Comparison of ENCODE assay signal across 25 cellular contexts in the genomic region with DNA sequence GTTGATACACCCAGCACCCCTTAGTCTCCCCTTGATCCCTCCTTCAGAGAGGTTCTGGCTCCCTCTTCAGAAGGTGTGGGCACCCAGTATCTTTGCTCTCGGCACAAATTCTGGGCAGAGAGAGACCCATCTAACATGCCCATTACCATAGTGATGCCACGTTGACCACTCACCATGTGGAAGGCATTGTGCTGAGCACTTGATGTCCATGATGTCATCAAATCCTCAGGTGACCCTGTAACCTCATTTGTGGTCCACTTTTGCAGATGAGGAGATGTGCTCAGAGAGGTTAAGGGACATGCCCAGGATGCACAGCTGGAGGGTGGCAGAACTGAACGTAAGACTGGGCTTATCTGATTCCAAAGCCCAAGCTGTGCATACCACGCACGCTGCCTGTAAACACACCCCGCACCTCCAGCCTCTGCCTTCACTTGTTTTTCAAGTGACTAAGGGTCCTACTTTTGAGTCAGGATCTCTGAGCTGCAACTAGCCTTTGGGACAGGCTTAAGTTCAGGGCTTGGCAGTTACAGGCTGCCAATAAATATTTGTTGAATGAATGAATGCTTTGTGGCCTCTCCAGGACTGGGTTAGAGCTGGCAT. TPM values are rescaled to one million over a fixed set of nuclear protein-coding genes. Genes with fewer than 3 reads are reported as not detected.
DNase-seq lines count a peak whose midpoint lies in the region; ATAC-seq, FAIRE-seq and TF ChIP-seq lines count a peak whose summit lies in the region.
"Had no signal": no experiment of that assay in that cellular context is flagged by ENCODE, and none has a peak within 500 bp of the region (broad histone marks: within the 10 kb centered on the region; RNA-seq: fewer than 3 reads in every experiment).

No MANE protein-coding gene starts in this region.

- H3K27me3 ChIP-seq in astrocyte (ENCODE audit: insufficient read depth, low read length) (no peaks in the 10 kb centered on the region), keratinocyte (ENCODE audit: control insufficient read depth, extremely low read depth, insufficient read depth, low read length) (no peaks in the 10 kb centered on the region)
- H3K27me3 ChIP-seq: hepatocyte, pancreas had no signal

- H3K9me3 Mint-ChIP-seq in astrocyte (ENCODE audit: unreplicated experiment) (peaks cover 7% of the 10 kb centered on the region), nephron progenitor cell (peaks cover 19% of the 10 kb centered on the region)
- H3K9me3 Mint-ChIP-seq: effector memory CD8-positive, alpha-beta T cell; stimulated activated naive CD8-positive, alpha-beta T cell treated with anti-CD3 and anti-CD28 coated beads, Interleukin-15, Interleukin-2, amounts not matched to agents 100 ng/mL and 50 ng/mL, for 24 hours had no signal

- no peaks in the 10 kb centered on the region for H3K4me1 Mint-ChIP-seq in astrocyte (ENCODE audit: low read depth, unreplicated experiment)
- H3K4me1 Mint-ChIP-seq in nephron progenitor cell, result no peaks in the 10 kb centered on the region

- H3K4me3 ChIP-seq in astrocyte (ENCODE audit: insufficient read depth, low read depth, low read length) (no peak overlapping the region), keratinocyte (ENCODE audit: control insufficient read depth in 2 of 3, extremely low read depth in 1 of 3, insufficient read depth in 2 of 3, low read depth in 1 of 3, low read length in 3 of 3) (no peak overlapping the region)
- H3K4me3 ChIP-seq: A549, GM12878, HAP-1, hepatocyte, pancreas had no signal

- H3K36me3 ChIP-seq in astrocyte (ENCODE audit: insufficient read depth, low read length) (no peaks in the 10 kb centered on the region), keratinocyte (ENCODE audit: control insufficient read depth in 2 of 2, extremely low read depth in 1 of 2, insufficient read depth in 2 of 2, low read length in 2 of 2) (no peaks in the 10 kb centered on the region)
- H3K36me3 ChIP-seq: HAP-1, pancreas had no signal

- H3K9me1 ChIP-seq in keratinocyte (ENCODE audit: control insufficient read depth, extremely low read depth, insufficient read depth, low read length), result no peaks in the 10 kb centered on the region

- no peaks in the 10 kb centered on the region for H3K4me1 ChIP-seq in astrocyte (ENCODE audit: insufficient read depth, low read length)
- peaks cover 24% of the 10 kb centered on the region for H3K4me1 ChIP-seq in keratinocyte (ENCODE audit: control insufficient read depth, extremely low read depth, insufficient read depth, low read length)
- H3K4me1 ChIP-seq: A549, HAP-1, pancreas had no signal

- ATAC-seq in HG02884 (IDR thresholded peaks at IDR 0.05; ENCODE audit: unreplicated experiment), result no peak
- ATAC-seq: A549; effector memory CD8-positive, alpha-beta T cell; GM12878; pancreas had no signal

- no peaks in the 10 kb centered on the region for H3K36me3 Mint-ChIP-seq in astrocyte (ENCODE audit: low read depth, unreplicated experiment)
- H3K36me3 Mint-ChIP-seq in nephron progenitor cell (ENCODE audit: low read depth), result no peaks in the 10 kb centered on the region

- H4K20me1 ChIP-seq in astrocyte (ENCODE audit: insufficient read depth, low read length) (no peaks in the 10 kb centered on the region), keratinocyte (ENCODE audit: control insufficient read depth, extremely low read depth, insufficient read depth, low read length) (no peaks in the 10 kb centered on the region)

- H3K27me3 Mint-ChIP-seq in astrocyte (ENCODE audit: low read depth, unreplicated experiment) (peaks cover 19% of the 10 kb centered on the region), nephron progenitor cell (ENCODE audit: low read depth, poor library complexity) (peaks cover 15% of the 10 kb centered on the region)
- H3K27me3 Mint-ChIP-seq: stimulated activated naive CD8-positive, alpha-beta T cell treated with anti-CD3 and anti-CD28 coated beads, Interleukin-15, Interleukin-2, amounts not matched to agents 100 ng/mL and 50 ng/mL, for 24 hours had no signal

- no peak for TF ChIP-seq CTCF in astrocyte (IDR thresholded peaks at IDR 0.05; ENCODE audit: insufficient read depth, low read depth, low read length)
- no peak for TF ChIP-seq CTCF in keratinocyte (optimal IDR thresholded peaks at IDR 0.05 in 1 of 3, IDR thresholded peaks at IDR 0.05 in 1 of 3, conservative IDR thresholded peaks at IDR 0.05 in 1 of 3; ENCODE audit: extremely low read depth in 1 of 3, insufficient read depth in 2 of 3, low read length in 3 of 3)
- no peak for TF ChIP-seq CTCF in nephron progenitor cell (IDR thresholded peaks at IDR 0.05)

- no peak overlapping the region for H3K27ac ChIP-seq in astrocyte (ENCODE audit: low read depth, low read length)
- H3K27ac ChIP-seq in keratinocyte (ENCODE audit: control insufficient read depth, insufficient read depth, low read length), result no peak overlapping the region
- H3K27ac ChIP-seq: A549, C4-2B, hepatocyte, pancreas had no signal

- peak; percentile 37 for DNase-seq in activated effector memory CD4-positive, alpha-beta T cell treated with anti-CD3 and anti-CD28 coated beads, Interleukin-2, amount 50 U/mL, for 16 hours
- no peak for DNase-seq in activated effector memory CD4-positive, alpha-beta T cell treated with Interleukin-2 at 50 U/mL for 16 hours
- DNase-seq in astrocyte (ENCODE audit: low read depth), result no peak
- no peak for DNase-seq in keratinocyte (ENCODE audit: low read depth, low spot score)
- DNase-seq in ureter (ENCODE audit: low spot score), result peak; percentile 8
- no peak for DNase-seq in NCI-H2107 (lab: John Stamatoyannopoulos, UW)
- DNase-seq in nephron progenitor cell, result no peak
- DNase-seq: activated CD4-positive, alpha-beta T cell treated with anti-CD3 and anti-CD28 coated beads for 48 hours; activated naive CD4-positive, alpha-beta T cell; effector memory CD8-positive, alpha-beta T cell; KBM-7; NCI-H1092; NCI-H2081; stimulated activated CD4-positive, alpha-beta T cell treated with anti-CD3 and anti-CD28 coated beads, Interleukin-1b, Interleukin-23, amount 100 ng/mL, for 48 hours; trophoblast cell had no signal

- H3K4me3 Mint-ChIP-seq in astrocyte (ENCODE audit: unreplicated experiment), result peak overlapping the region; percentile 34
- no peak overlapping the region for H3K4me3 Mint-ChIP-seq in nephron progenitor cell
- H3K4me3 Mint-ChIP-seq: effector memory CD8-positive, alpha-beta T cell; stimulated activated naive CD8-positive, alpha-beta T cell treated with anti-CD3 and anti-CD28 coated beads, Interleukin-15, Interleukin-2, amounts not matched to agents 100 ng/mL and 50 ng/mL, for 24 hours had no signal

- no peaks in the 10 kb centered on the region for H3K79me2 ChIP-seq in astrocyte (ENCODE audit: insufficient read depth, low read length)
- no peaks in the 10 kb centered on the region for H3K79me2 ChIP-seq in keratinocyte (ENCODE audit: control insufficient read depth, insufficient read depth, low read length)
- H3K79me2 ChIP-seq: hepatocyte had no signal

- H3K4me2 ChIP-seq in astrocyte (ENCODE audit: low read length) (no peak overlapping the region), keratinocyte (ENCODE audit: control insufficient read depth, extremely low read depth, insufficient read depth, low read depth, low read length) (peak overlapping the region; percentile 13)
- H3K4me2 ChIP-seq: A549, hepatocyte had no signal

- H2AFZ ChIP-seq in astrocyte (ENCODE audit: low read depth, low read length), result no peak overlapping the region
- H2AFZ ChIP-seq in keratinocyte (ENCODE audit: control insufficient read depth, low read length), result no peak overlapping the region
- H2AFZ ChIP-seq: hepatocyte had no signal

- no peak overlapping the region for H3K9ac ChIP-seq in astrocyte (ENCODE audit: low read length)
- H3K9ac ChIP-seq in keratinocyte (ENCODE audit: control insufficient read depth, extremely low read depth, insufficient read depth, low read length), result no peak overlapping the region

- no peak overlapping the region for H3K27ac Mint-ChIP-seq in astrocyte (ENCODE audit: unreplicated experiment)
- H3K27ac Mint-ChIP-seq in nephron progenitor cell, result no peak overlapping the region
- H3K27ac Mint-ChIP-seq: effector memory CD8-positive, alpha-beta T cell; stimulated activated naive CD8-positive, alpha-beta T cell treated with anti-CD3 and anti-CD28 coated beads, Interleukin-15, Interleukin-2, amounts not matched to agents 100 ng/mL and 50 ng/mL, for 24 hours had no signal

- dilution Hi-C loops in keratinocyte (cut with MboI; ENCODE audit: extremely low pct_ligation_motif_present, low sequenced_read_pairs), result no loop called here

- H3K9me3 ChIP-seq in astrocyte (ENCODE audit: insufficient read depth, low read depth, low read length) (no peaks in the 10 kb centered on the region), keratinocyte (ENCODE audit: control insufficient read depth, low read depth, low read length) (peaks cover 4% of the 10 kb centered on the region)
- H3K9me3 ChIP-seq: A549, HAP-1, pancreas had no signal

- FAIRE-seq in astrocyte (lab: Jason Lieb, UNC) (no peak), keratinocyte (lab: Jason Lieb, UNC) (peak; percentile 20)
- FAIRE-seq: A549, GM12878, islet of Langerhans, pancreas had no signal

RNA-seq across cellular contexts. Expression of a gene that starts 55.2 kb away (rescaled TPM):
- total RNA-seq in astrocyte (35.2 and 60.5 TPM in 2 replicates), ureter (17.5 TPM)
- polyA plus RNA-seq in keratinocyte, result not detected in 3 replicates
- polyA plus RNA-seq in keratinocyte (2011; ENCODE audit: low read depth), result not detected
- polyA plus RNA-seq in keratinocyte (2011; cell fraction: cytosol; rRNA removed), result not detected in 2 replicates
- not detected in 2 replicates for polyA plus RNA-seq in keratinocyte (2011; cell fraction: nucleus; rRNA removed)
- polyA plus RNA-seq in keratinocyte (2012; ENCODE audit: low replicate concordance), result not detected in 2 replicates
- not detected in 3 replicates for polyA minus RNA-seq in keratinocyte
- not detected for polyA minus RNA-seq in keratinocyte (2011; cell fraction: cytosol; rRNA and poly(A)+ RNA removed)
- not detected in 2 replicates for polyA minus RNA-seq in keratinocyte (2011; cell fraction: nucleus; rRNA and poly(A)+ RNA removed)
- total RNA-seq: NCI-H460 had no signal

Comparison
In these comparisons a context has a peak if more than half of its experiments do, and no peak if none do; other contexts are left out.
1. DNase-seq: peak in activated effector memory CD4-positive, alpha-beta T cell treated with anti-CD3 and anti-CD28 coated beads, Interleukin-2, amount 50 U/mL, for 16 hours (single experiment) and ureter (single experiment); none in activated effector memory CD4-positive, alpha-beta T cell treated with Interleukin-2 at 50 U/mL for 16 hours (single experiment), astrocyte (single experiment), keratinocyte (single experiment), NCI-H2107 (single experiment) and nephron progenitor cell (single experiment).